10 cellular contexts compared by ENCODE assay signal in genomic region chr10:61964059-61964709, GRCh38.
DNase-seq lines count a peak whose midpoint lies in the region; ATAC-seq and TF ChIP-seq lines count a peak whose summit lies in the region.
"Had no signal": no experiment of that assay in that cellular context is flagged by ENCODE, and none has a peak within 500 bp of the region (broad histone marks: within the 10 kb centered on the region; RNA-seq: fewer than 3 reads in every experiment).

No MANE protein-coding gene starts in this region.

- peak; percentile 53 to 57 for DNase-seq in Caco-2
- no peak for DNase-seq in activated naive CD8-positive, alpha-beta T cell treated with anti-CD3 and anti-CD28 coated beads for 36 hours
- DNase-seq in mesothelial cell of epicardium (ENCODE audit: low spot score in 2 of 2, unreplicated experiment in 2 of 2): no peak
- no peak for DNase-seq in posterior vena cava (ENCODE audit: low spot score)
- no peak for DNase-seq in anterior cingulate cortex (lab: John Stamatoyannopoulos, UW)
- DNase-seq in DMS53 treated with DMSO at 0.1 percent for 48 hours (lab: John Stamatoyannopoulos, UW; ENCODE audit: unreplicated experiment): no peak
- DNase-seq: EL, NCI-H526 had no signal

- H3K4me1 ChIP-seq in Caco-2: peaks cover 78% of the 10 kb centered on the region

- no peaks in the 10 kb centered on the region for H3K27me3 ChIP-seq in Caco-2 (replicated peaks; ENCODE audit: control insufficient read depth, insufficient read depth, low read length)

- H3K4me3 ChIP-seq in Caco-2 (ENCODE audit: low read depth, low read length): no peak overlapping the region

- H3K4me1 Mint-ChIP-seq in Caco-2 (ENCODE audit: low read depth, unreplicated experiment): peaks cover 75% of the 10 kb centered on the region
- peaks cover 50% of the 10 kb centered on the region for H3K4me1 Mint-ChIP-seq in activated naive CD8-positive, alpha-beta T cell treated with anti-CD3 and anti-CD28 coated beads for 36 hours
- H3K4me1 Mint-ChIP-seq in mesothelial cell of epicardium: peaks cover 39% of the 10 kb centered on the region

- CTCF ChIA-PET in Caco-2 (lab: Charles Lee): interaction anchor here (1.2 to 1.4 kb wide), 3 partner anchors 12 to 73 kb away, joined by 4 to 6 read pairs (median 4); no protein-coding TSS in a partner anchor

- TF ChIP-seq CTCF in Caco-2 (IDR thresholded peaks at IDR 0.05; ENCODE audit: insufficient read depth in 1 of 2, low read depth in 1 of 2, low read length in 1 of 2, severe bottlenecking in 1 of 2, unreplicated experiment in 1 of 2): no peak
- TF ChIP-seq CTCF in mesothelial cell of epicardium (IDR thresholded peaks at IDR 0.05; ENCODE audit: unreplicated experiment): no peak

- H3K27me3 Mint-ChIP-seq in Caco-2 (ENCODE audit: insufficient read depth, unreplicated experiment) (no peaks in the 10 kb centered on the region), mesothelial cell of epicardium (ENCODE audit: low read depth) (no peaks in the 10 kb centered on the region)
- H3K27me3 Mint-ChIP-seq in activated naive CD8-positive, alpha-beta T cell treated with anti-CD3 and anti-CD28 coated beads for 36 hours: no peaks in the 10 kb centered on the region

- POLR2A ChIA-PET in Caco-2 (lab: Charles Lee): interaction anchor here (1.8 kb wide), 1 partner anchor 27 kb away, joined by 8 read pairs; no protein-coding TSS in a partner anchor

- H3K36me3 ChIP-seq in Caco-2 (ENCODE audit: control insufficient read depth, insufficient read depth, low read length): peaks cover 9% of the 10 kb centered on the region

- H3K27ac Mint-ChIP-seq in Caco-2 (ENCODE audit: unreplicated experiment): peak overlapping the region; percentile 84
- peak overlapping the region; percentile 8 for H3K27ac Mint-ChIP-seq in activated naive CD8-positive, alpha-beta T cell treated with anti-CD3 and anti-CD28 coated beads for 36 hours
- peak overlapping the region; percentile 62 for H3K27ac Mint-ChIP-seq in mesothelial cell of epicardium

- no peaks in the 10 kb centered on the region for H3K9me3 ChIP-seq in Caco-2

- ATAC-seq in GM21825 (IDR thresholded peaks at IDR 0.05; ENCODE audit: unreplicated experiment) (peak; percentile 33), GM21360 (IDR thresholded peaks at IDR 0.05; ENCODE audit: unreplicated experiment) (no peak)

- no peaks in the 10 kb centered on the region for H3K9me3 Mint-ChIP-seq in Caco-2 (ENCODE audit: unreplicated experiment)
- peaks cover 3% of the 10 kb centered on the region for H3K9me3 Mint-ChIP-seq in activated naive CD8-positive, alpha-beta T cell treated with anti-CD3 and anti-CD28 coated beads for 36 hours
- H3K9me3 Mint-ChIP-seq in mesothelial cell of epicardium: peaks cover 3% of the 10 kb centered on the region

- intact Hi-C loops in Caco-2 (cut with micrococcal nuclease; ENCODE audit: unreplicated experiment): loop anchor here (1.0 kb wide), 3 partner anchors 12 to 60 kb away; no protein-coding TSS in a partner anchor
- intact Hi-C loops in posterior vena cava (cut with DNase I): no loop called here

- TSS peak; percentile 86 for BruUV-seq in Caco-2 (replicated peaks; lab: Mats Ljungman, UMichigan)

- H3K4me3 Mint-ChIP-seq in Caco-2 (ENCODE audit: unreplicated experiment): peak overlapping the region; percentile 51
- peak overlapping the region; percentile 22 for H3K4me3 Mint-ChIP-seq in activated naive CD8-positive, alpha-beta T cell treated with anti-CD3 and anti-CD28 coated beads for 36 hours
- H3K4me3 Mint-ChIP-seq in mesothelial cell of epicardium: no peak overlapping the region

- H3K36me3 Mint-ChIP-seq in Caco-2 (ENCODE audit: insufficient read depth, unreplicated experiment) (peaks cover 92% of the 10 kb centered on the region), mesothelial cell of epicardium (peaks cover 15% of the 10 kb centered on the region)
- H3K36me3 Mint-ChIP-seq in activated naive CD8-positive, alpha-beta T cell treated with anti-CD3 and anti-CD28 coated beads for 36 hours: peaks cover 77% of the 10 kb centered on the region

Comparison
In these comparisons a context has a peak if more than half of its experiments do, and no peak if none do; other contexts are left out.
1. DNase-seq: peak in Caco-2 (2 of 2); none in activated naive CD8-positive, alpha-beta T cell treated with anti-CD3 and anti-CD28 coated beads for 36 hours (single experiment), mesothelial cell of epicardium (0 of 2), posterior vena cava (single experiment), anterior cingulate cortex (0 of 58) and DMS53 treated with DMSO at 0.1 percent for 48 hours (single experiment).
2. H3K27ac Mint-ChIP-seq: peak in every context shown above with its lines; median percentile 84 in Caco-2; 62 in mesothelial cell of epicardium; 8 in activated naive CD8-positive, alpha-beta T cell treated with anti-CD3 and anti-CD28 coated beads for 36 hours.